In the genomic region with DNA sequence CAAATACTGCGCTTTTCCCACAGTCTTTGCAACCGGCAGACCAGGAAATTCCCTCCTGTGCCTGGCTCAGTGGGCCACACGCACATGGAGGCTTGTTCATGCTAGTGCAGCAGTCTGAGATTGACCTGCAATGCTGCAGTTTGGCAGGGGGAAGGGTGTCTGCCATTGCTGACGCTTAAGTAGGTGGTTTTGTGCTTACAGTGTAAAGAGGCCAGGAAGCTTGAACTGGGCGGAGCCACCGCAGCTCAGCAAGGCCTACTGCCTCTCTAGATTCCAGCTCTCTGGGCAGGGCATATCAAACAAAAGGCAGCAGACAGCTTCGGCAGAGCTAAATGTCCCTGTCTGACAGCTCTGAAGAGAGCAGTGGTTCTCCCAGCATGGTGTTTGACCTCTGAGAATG, we compare ENCODE assay signal across 18 cellular contexts.
"Had no signal": no experiment of that assay in that cellular context is flagged by ENCODE, and none has a peak within 500 bp of the region (broad histone marks: within the 10 kb centered on the region; RNA-seq: fewer than 3 reads in every experiment).

No MANE protein-coding gene starts in this region.

- H3K27me3 Mint-ChIP-seq: activated T-helper 17 cell treated with anti-CD3 and anti-CD28 coated beads, Interleukin-2, amount 50 U/mL, for 72 hours; dendritic cell treated with granulocyte-macrophage colony-stimulating factor and Interleukin-4, amounts not matched to agents 40 ng/mL and 50 ng/mL, for 4 days; effector memory CD8-positive, alpha-beta T cell; naive B cell had no signal

- H3K27ac Mint-ChIP-seq: activated T-helper 17 cell treated with anti-CD3 and anti-CD28 coated beads, Interleukin-2, amount 50 U/mL, for 72 hours; dendritic cell treated with granulocyte-macrophage colony-stimulating factor and Interleukin-4, amounts not matched to agents 40 ng/mL and 50 ng/mL, for 4 days; effector memory CD8-positive, alpha-beta T cell; naive B cell had no signal

- H3K36me3 ChIP-seq: breast epithelium, heart left ventricle, neutrophil, stomach had no signal

- H3K27me3 ChIP-seq: breast epithelium, heart left ventricle, neutrophil, testis had no signal

- H2AFZ ChIP-seq: parathyroid adenoma had no signal

- H3K4me1 ChIP-seq: breast epithelium, heart left ventricle, parathyroid adenoma, stomach, testis had no signal

- ATAC-seq: activated CD4-positive, CD25-positive, alpha-beta regulatory T cell treated with anti-CD3 and anti-CD28 coated beads, Interleukin-2, amount 50 U/mL, for 24 hours; activated T-helper 17 cell treated with anti-CD3 and anti-CD28 coated beads, Interleukin-2, amount 50 U/mL, for 72 hours; effector memory CD8-positive, alpha-beta T cell; heart left ventricle; left colon had no signal

- H3K9me3 Mint-ChIP-seq: dendritic cell treated with granulocyte-macrophage colony-stimulating factor and Interleukin-4, amounts not matched to agents 40 ng/mL and 50 ng/mL, for 4 days had no signal

- H3K9me3 ChIP-seq: neutrophil, testis had no signal

- H3K9ac ChIP-seq: parathyroid adenoma had no signal

- DNase-seq: activated naive CD4-positive, alpha-beta T cell treated with Interleukin-2 at 50 U/mL for 16 hours; aorta; cerebellar nuclear complex; effector memory CD8-positive, alpha-beta T cell; left colon; naive B cell; stimulated activated CD4-positive, alpha-beta T cell treated with anti-CD3 and anti-CD28 coated beads, Interleukin-12 subunit alpha, Interleukin-12 subunit beta, amount 100 ng/mL, for 4 hours; stimulated activated CD4-positive, alpha-beta T cell treated with anti-CD3 and anti-CD28 coated beads, Interleukin-2, amount 100 ng/mL, for 24 hours; stomach; testis had no signal

- H3K4me3 Mint-ChIP-seq: activated T-helper 17 cell treated with anti-CD3 and anti-CD28 coated beads, Interleukin-2, amount 50 U/mL, for 72 hours; dendritic cell treated with granulocyte-macrophage colony-stimulating factor and Interleukin-4, amounts not matched to agents 40 ng/mL and 50 ng/mL, for 4 days; effector memory CD8-positive, alpha-beta T cell; naive B cell had no signal

- H3K4me3 ChIP-seq: breast epithelium, heart left ventricle, stomach, testis had no signal

- H3K36me3 Mint-ChIP-seq: naive B cell had no signal

- H3K4me1 Mint-ChIP-seq: activated T-helper 17 cell treated with anti-CD3 and anti-CD28 coated beads, Interleukin-2, amount 50 U/mL, for 72 hours; naive B cell had no signal

- H3K79me2 ChIP-seq: parathyroid adenoma had no signal

- H3K27ac ChIP-seq: breast epithelium, epithelial cell of prostate, heart left ventricle, neutrophil, parathyroid adenoma, stomach, testis had no signal
